In genomic region chr6:161481786-161482516, GRCh38 we compare ENCODE assay signal across 27 cellular contexts.
DNase-seq lines count a peak whose midpoint lies in the region; ATAC-seq, FAIRE-seq and TF ChIP-seq lines count a peak whose summit lies in the region.
"Had no signal": no experiment of that assay in that cellular context is flagged by ENCODE, and none has a peak within 500 bp of the region (broad histone marks: within the 10 kb centered on the region; RNA-seq: fewer than 3 reads in every experiment).

No MANE protein-coding gene starts in this region.

- in situ Hi-C loops in HepG2 (cut with HindIII; ENCODE audit: extremely low pct_ligation_motif_present, low pct_unique_long_range_greater_than_20kb): no loop called here

- H3K36me3 ChIP-seq in liver (ENCODE audit: control insufficient read depth in 4 of 4, insufficient read depth in 3 of 4, low read depth in 1 of 4, low read length in 3 of 4) (no peaks in the 10 kb centered on the region), HepG2 (replicated peaks in 1 of 2; ENCODE audit: control insufficient read depth in 1 of 2, insufficient read depth in 2 of 2, low read length in 2 of 2) (no peaks in the 10 kb centered on the region), osteoblast (ENCODE audit: insufficient read depth, low read length) (no peaks in the 10 kb centered on the region), smooth muscle cell (ENCODE audit: low read depth) (no peaks in the 10 kb centered on the region), H7 (replicated peaks; ENCODE audit: control insufficient read depth, insufficient read depth, low read length) (no peaks in the 10 kb centered on the region)
- H3K36me3 ChIP-seq: upper lobe of right lung had no signal

- H3K27me3 Mint-ChIP-seq in activated CD8-positive, alpha-beta T cell treated with anti-CD3 and anti-CD28 coated beads, Interleukin-2, amount 10 ng/mL, durations not matched to agents 7 days and 5 days (ENCODE audit: low read depth): no peaks in the 10 kb centered on the region
- H3K27me3 Mint-ChIP-seq: activated CD4-positive, alpha-beta T cell treated with anti-CD3 and anti-CD28 coated beads, Interleukin-2, amount 10 ng/mL, durations not matched to agents 24 days and 14 days; activated naive CD8-positive, alpha-beta T cell treated with anti-CD3 and anti-CD28 coated beads, Interleukin-2, amount 50 U/mL, for 24 hours; naive thymus-derived CD8-positive, alpha-beta T cell had no signal

- ATAC-seq in HepG2 (no peak), HG02981 (IDR thresholded peaks at IDR 0.05; ENCODE audit: unreplicated experiment) (no peak)
- no peak for ATAC-seq in activated CD8-positive, alpha-beta T cell treated with anti-CD3 and anti-CD28 coated beads, Interleukin-2, amount 10 ng/mL, durations not matched to agents 7 days and 5 days
- ATAC-seq: activated naive CD8-positive, alpha-beta T cell treated with anti-CD3 and anti-CD28 coated beads, Interleukin-2, amount 50 U/mL, for 24 hours; HCT116; naive thymus-derived CD8-positive, alpha-beta T cell; upper lobe of right lung had no signal

- CTCF ChIA-PET in HepG2 (lab: Yijun Ruan, JAX; ENCODE audit: low intra/inter-chr PET ratio, low total read pairs): no interaction called here
- CTCF ChIA-PET in activated CD8-positive, alpha-beta T cell treated with anti-CD3 and anti-CD28 coated beads, Interleukin-2, amount 10 ng/mL, durations not matched to agents 7 days and 5 days (lab: Charles Lee): no interaction called here

- no peaks in the 10 kb centered on the region for H3K9me3 Mint-ChIP-seq in activated CD8-positive, alpha-beta T cell treated with anti-CD3 and anti-CD28 coated beads, Interleukin-2, amount 10 ng/mL, durations not matched to agents 7 days and 5 days (ENCODE audit: insufficient read depth)
- H3K9me3 Mint-ChIP-seq: activated CD4-positive, alpha-beta T cell treated with anti-CD3 and anti-CD28 coated beads, Interleukin-2, amount 10 ng/mL, durations not matched to agents 24 days and 14 days; activated naive CD8-positive, alpha-beta T cell treated with anti-CD3 and anti-CD28 coated beads, Interleukin-2, amount 50 U/mL, for 24 hours had no signal

- no peaks in the 10 kb centered on the region for H3F3A ChIP-seq in smooth muscle cell (ENCODE audit: low read depth)

- H3K27me3 ChIP-seq in liver (ENCODE audit: control insufficient read depth in 4 of 4, insufficient read depth in 4 of 4, low read length in 3 of 4) (no peaks in the 10 kb centered on the region), HepG2 (ENCODE audit: control insufficient read depth in 1 of 2, insufficient read depth in 2 of 2, low read length in 2 of 2) (peaks cover 0 to 6% of the 10 kb centered on the region in 2 experiments; a peak in 1 of 5 replicates), osteoblast (ENCODE audit: insufficient read depth, low read length) (no peaks in the 10 kb centered on the region), smooth muscle cell (ENCODE audit: low read depth) (no peaks in the 10 kb centered on the region), H7 (ENCODE audit: control insufficient read depth, insufficient read depth, low read length) (no peaks in the 10 kb centered on the region)
- H3K27me3 ChIP-seq: upper lobe of right lung had no signal

- no peak overlapping the region for H3K4me3 ChIP-seq in liver (ENCODE audit: low read depth in 1 of 3, low read length in 3 of 3)
- H3K4me3 ChIP-seq in HepG2 (replicated peaks in 1 of 3; ENCODE audit: insufficient read depth in 1 of 3, low read depth in 2 of 3, low read length in 3 of 3): no peak overlapping the region
- H3K4me3 ChIP-seq in fibroblast of pulmonary artery (replicated peaks; ENCODE audit: low read depth, low read length): no peak overlapping the region
- H3K4me3 ChIP-seq in osteoblast (ENCODE audit: insufficient read depth, low read length): no peak overlapping the region
- no peak overlapping the region for H3K4me3 ChIP-seq in smooth muscle cell
- no peak overlapping the region for H3K4me3 ChIP-seq in H7 (ENCODE audit: insufficient read depth, low read depth, low read length)
- H3K4me3 ChIP-seq: upper lobe of right lung had no signal

- TF ChIP-seq CTCF in liver (IDR thresholded peaks at IDR 0.05; ENCODE audit: low read depth, low read length, missing input control) (no peak), HepG2 (CRISPR knock-in tag; IDR thresholded peaks at IDR 0.05) (no peak), fibroblast of pulmonary artery (IDR thresholded peaks at IDR 0.05; ENCODE audit: low read length, missing control alignments) (no peak), osteoblast (IDR thresholded peaks at IDR 0.05; ENCODE audit: extremely low read depth, low read depth, low read length) (no peak), smooth muscle cell (IDR thresholded peaks at IDR 0.05; ENCODE audit: borderline replicate concordance, insufficient read depth, poor library complexity, severe bottlenecking) (no peak)

- no peaks in the 10 kb centered on the region for H3K4me1 Mint-ChIP-seq in activated CD8-positive, alpha-beta T cell treated with anti-CD3 and anti-CD28 coated beads, Interleukin-2, amount 10 ng/mL, durations not matched to agents 7 days and 5 days (ENCODE audit: low read depth)
- H3K4me1 Mint-ChIP-seq: activated CD4-positive, alpha-beta T cell treated with anti-CD3 and anti-CD28 coated beads, Interleukin-2, amount 10 ng/mL, durations not matched to agents 24 days and 14 days; activated naive CD8-positive, alpha-beta T cell treated with anti-CD3 and anti-CD28 coated beads, Interleukin-2, amount 50 U/mL, for 24 hours; naive thymus-derived CD8-positive, alpha-beta T cell had no signal

- H4K20me1 ChIP-seq in HepG2 (ENCODE audit: insufficient read depth, low read length) (no peaks in the 10 kb centered on the region), osteoblast (ENCODE audit: insufficient read depth, low read length) (no peaks in the 10 kb centered on the region), smooth muscle cell (ENCODE audit: low read depth) (no peaks in the 10 kb centered on the region)

- no peaks in the 10 kb centered on the region for H3K36me3 Mint-ChIP-seq in activated CD8-positive, alpha-beta T cell treated with anti-CD3 and anti-CD28 coated beads, Interleukin-2, amount 10 ng/mL, durations not matched to agents 7 days and 5 days (ENCODE audit: low read depth)
- H3K36me3 Mint-ChIP-seq: naive thymus-derived CD8-positive, alpha-beta T cell had no signal

- POLR2A ChIA-PET in HepG2 (lab: Yijun Ruan, JAX): no interaction called here
- POLR2A ChIA-PET in activated CD8-positive, alpha-beta T cell treated with anti-CD3 and anti-CD28 coated beads, Interleukin-2, amount 10 ng/mL, durations not matched to agents 7 days and 5 days (lab: Charles Lee): no interaction called here

- WGBS in liver: 67% methylated on average over 3 of the region's 3 CpGs
- 51% methylated on average over 3 of the region's 3 CpGs for WGBS in HepG2 (ENCODE audit: low lambda C conversion rate)
- 96% methylated on average over 3 of the region's 3 CpGs for WGBS in smooth muscle cell (ENCODE audit: low lambda C conversion rate)

- H3K27ac ChIP-seq in liver (ENCODE audit: low read depth in 1 of 2, low read length in 2 of 2): no peak overlapping the region
- H3K27ac ChIP-seq in HepG2 (ENCODE audit: extremely low read length, insufficient read depth, low read length): no peak overlapping the region
- no peak overlapping the region for H3K27ac ChIP-seq in osteoblast (ENCODE audit: low read depth, low read length)
- H3K27ac ChIP-seq in smooth muscle cell (ENCODE audit: low read depth): no peak overlapping the region
- H3K27ac ChIP-seq: upper lobe of right lung had no signal

- H3K9ac ChIP-seq in liver (ENCODE audit: low read depth in 1 of 2, low read length in 2 of 2) (no peak overlapping the region), HepG2 (ENCODE audit: insufficient read depth, low read depth, low read length) (no peak overlapping the region), smooth muscle cell (ENCODE audit: low read depth) (no peak overlapping the region)

- H3K9me3 ChIP-seq in liver (ENCODE audit: control insufficient read depth in 4 of 4, low read length in 3 of 4) (no peaks in the 10 kb centered on the region), HepG2 (ENCODE audit: low read length) (no peaks in the 10 kb centered on the region), osteoblast (ENCODE audit: low read depth, low read length) (no peaks in the 10 kb centered on the region), smooth muscle cell (replicated peaks; ENCODE audit: low read depth) (no peaks in the 10 kb centered on the region)
- H3K9me3 ChIP-seq: upper lobe of right lung had no signal

- BruUV-seq in HepG2 (replicated peaks; lab: Mats Ljungman, UMichigan): no TSS peak

- FAIRE-seq in HepG2 (lab: Jason Lieb, UNC): no peak
- FAIRE-seq: keratinocyte had no signal

- DNase-seq in HepG2 (ENCODE audit: low spot score): no peak
- DNase-seq in fibroblast of pulmonary artery (ENCODE audit: low read depth): peak; percentile 29
- DNase-seq in osteoblast (ENCODE audit: insufficient read length, low spot score, missing footprints): peak; percentile 10
- DNase-seq in smooth muscle cell (lab: John Stamatoyannopoulos, UW; ENCODE audit: unreplicated experiment): no peak
- no peak for DNase-seq in activated CD8-positive, alpha-beta T cell treated with anti-CD3 and anti-CD28 coated beads, Interleukin-2, amount 10 ng/mL, durations not matched to agents 7 days and 5 days
- DNase-seq in H7: no peak
- DNase-seq: activated CD4-positive, alpha-beta T cell treated with anti-CD3 and anti-CD28 coated beads, Interleukin-2, amount 10 ng/mL, durations not matched to agents 24 days and 14 days; activated effector memory CD4-positive, alpha-beta T cell treated with Interleukin-2 at 50 U/mL for 16 hours; activated naive CD8-positive, alpha-beta T cell treated with anti-CD3 and anti-CD28 coated beads, Interleukin-2, amount 50 U/mL, for 24 hours; central memory CD4-positive, alpha-beta T cell; effector CD4-positive, alpha-beta T cell; hypothalamus; Karpas-422; naive thymus-derived CD8-positive, alpha-beta T cell; NCI-H1092 treated with DMSO at 0.1 percent for 48 hours; NCI-H2029; NCI-H345; NCI-H82; OCI-M1; SHP77 treated with DMSO at 0.1 percent for 48 hours; stimulated activated CD8-positive, alpha-beta memory T cell treated with anti-CD3 and anti-CD28 coated beads, Interleukin-4, amount 100 ng/mL, for 48 hours; T-helper 1 cell; upper lobe of right lung had no signal

- intact Hi-C loops in HepG2 (cut with micrococcal nuclease; ENCODE audit: unreplicated experiment): no loop called here

- H3K4me3 Mint-ChIP-seq in activated CD8-positive, alpha-beta T cell treated with anti-CD3 and anti-CD28 coated beads, Interleukin-2, amount 10 ng/mL, durations not matched to agents 7 days and 5 days: no peak overlapping the region
- H3K4me3 Mint-ChIP-seq: activated CD4-positive, alpha-beta T cell treated with anti-CD3 and anti-CD28 coated beads, Interleukin-2, amount 10 ng/mL, durations not matched to agents 24 days and 14 days; activated naive CD8-positive, alpha-beta T cell treated with anti-CD3 and anti-CD28 coated beads, Interleukin-2, amount 50 U/mL, for 24 hours; naive thymus-derived CD8-positive, alpha-beta T cell had no signal

- TF ChIP-seq POLR2A in HepG2 (IDR thresholded peaks at IDR 0.05; ENCODE audit: insufficient read depth in 1 of 2, low read depth in 2 of 2, low read length in 2 of 2): no peak

- H3K4me1 ChIP-seq in liver (ENCODE audit: control insufficient read depth in 4 of 4, insufficient read depth in 4 of 4, low read length in 3 of 4) (peaks cover 0 to 10% (median 6%) of the 10 kb centered on the region in 4 donors), HepG2 (ENCODE audit: insufficient read depth, low read length) (no peaks in the 10 kb centered on the region), osteoblast (ENCODE audit: insufficient read depth, low read length) (no peaks in the 10 kb centered on the region), smooth muscle cell (ENCODE audit: low read depth) (peaks cover 6% of the 10 kb centered on the region)

- no peak overlapping the region for H3K27ac Mint-ChIP-seq in activated CD8-positive, alpha-beta T cell treated with anti-CD3 and anti-CD28 coated beads, Interleukin-2, amount 10 ng/mL, durations not matched to agents 7 days and 5 days
- H3K27ac Mint-ChIP-seq: activated CD4-positive, alpha-beta T cell treated with anti-CD3 and anti-CD28 coated beads, Interleukin-2, amount 10 ng/mL, durations not matched to agents 24 days and 14 days; activated naive CD8-positive, alpha-beta T cell treated with anti-CD3 and anti-CD28 coated beads, Interleukin-2, amount 50 U/mL, for 24 hours; naive thymus-derived CD8-positive, alpha-beta T cell had no signal

- no peak overlapping the region for H2AFZ ChIP-seq in HepG2 (ENCODE audit: low read length)
- H2AFZ ChIP-seq in osteoblast (ENCODE audit: low read length): no peak overlapping the region
- no peak overlapping the region for H2AFZ ChIP-seq in smooth muscle cell (ENCODE audit: low read depth)

- no peak for TF ChIP-seq RAD21 in liver (IDR thresholded peaks at IDR 0.05)
- TF ChIP-seq RAD21 in HepG2 (CRISPR knock-in tag; IDR thresholded peaks at IDR 0.05): no peak

- no peaks in the 10 kb centered on the region for H3K79me2 ChIP-seq in HepG2 (ENCODE audit: insufficient read depth, low read length)
- no peaks in the 10 kb centered on the region for H3K79me2 ChIP-seq in osteoblast (ENCODE audit: insufficient read depth, low read length)
- no peaks in the 10 kb centered on the region for H3K79me2 ChIP-seq in smooth muscle cell (ENCODE audit: low read depth)

- no peak for TF ChIP-seq EP300 in HepG2 (IDR thresholded peaks at IDR 0.05; ENCODE audit: low read depth in 2 of 2, low read length in 2 of 2)
- no peak for TF ChIP-seq EP300 in HepG2 (CRISPR knock-in tag; IDR thresholded peaks at IDR 0.05; ENCODE audit: borderline replicate concordance)

- H3K4me2 ChIP-seq in HepG2 (ENCODE audit: low read depth, low read length) (no peak overlapping the region), osteoblast (ENCODE audit: insufficient read depth, low read length) (no peak overlapping the region), smooth muscle cell (no peak overlapping the region)

Comparison
In these comparisons a context has a peak if more than half of its experiments do, and no peak if none do; other contexts are left out.
1. DNase-seq: peak in fibroblast of pulmonary artery (single experiment) and osteoblast (single experiment); none in HepG2 (single experiment), smooth muscle cell (single experiment), activated CD8-positive, alpha-beta T cell treated with anti-CD3 and anti-CD28 coated beads, Interleukin-2, amount 10 ng/mL, durations not matched to agents 7 days and 5 days (single experiment) and H7 (single experiment).